15 cellular contexts compared by ENCODE assay signal in genomic region chr1:153763365-153764225, GRCh38. TPM values are rescaled to one million over a fixed set of nuclear protein-coding genes. Genes with fewer than 3 reads are reported as not detected.
DNase-seq lines count a peak whose midpoint lies in the region; ATAC-seq and TF ChIP-seq lines count a peak whose summit lies in the region.
"Had no signal": no experiment of that assay in that cellular context is flagged by ENCODE, and none has a peak within 500 bp of the region (broad histone marks: within the 10 kb centered on the region; RNA-seq: fewer than 3 reads in every experiment).

No MANE protein-coding gene starts in this region.

- intact Hi-C loops in breast epithelium (cut with DNase I; ENCODE audit: low total_unique reads) (no loop called here), mammary epithelial cell (cut with micrococcal nuclease) (no loop called here), heart right ventricle (cut with DNase I) (no loop called here), upper lobe of right lung (cut with DNase I) (no loop called here)

- peaks cover 8% of the 10 kb centered on the region for H3K4me1 Mint-ChIP-seq in nephron progenitor cell
- H3K4me1 Mint-ChIP-seq: activated naive CD8-positive, alpha-beta T cell treated with anti-CD3 and anti-CD28 coated beads, Interleukin-2, amount 10 ng/mL, durations not matched to agents 7 days and 5 days; nephron had no signal

- TF ChIP-seq POLR2A in breast epithelium (IDR thresholded peaks at IDR 0.05): no peak

- H3K4me3 ChIP-seq in breast epithelium (no peak overlapping the region), mammary epithelial cell (replicated peaks in 1 of 3; ENCODE audit: insufficient read depth in 1 of 3, low read depth in 2 of 3, low read length in 3 of 3) (no peak overlapping the region), heart right ventricle (no peak overlapping the region), upper lobe of right lung (no peak overlapping the region)
- H3K4me3 ChIP-seq: tibial nerve had no signal

- peak overlapping the region; percentile 60 to 79 for H3K27ac ChIP-seq in breast epithelium
- H3K27ac ChIP-seq in mammary epithelial cell (ENCODE audit: insufficient read depth, low read depth, low read length): no peak overlapping the region
- peak overlapping the region; percentile 39 to 87 (median 76) for H3K27ac ChIP-seq in heart right ventricle
- peak overlapping the region; percentile 47 for H3K27ac ChIP-seq in upper lobe of right lung

- no peak overlapping the region for H2AFZ ChIP-seq in mammary epithelial cell (ENCODE audit: low read depth, low read length)

- H3K79me2 ChIP-seq in mammary epithelial cell (ENCODE audit: insufficient read depth, low read length): no peaks in the 10 kb centered on the region

- CTCF ChIA-PET in mammary epithelial cell (lab: Charles Lee; ENCODE audit: low non-redundant PET): no interaction called here

- no peak overlapping the region for H3K4me2 ChIP-seq in mammary epithelial cell (ENCODE audit: insufficient read depth, low read depth, low read length)

- WGBS in mammary epithelial cell (ENCODE audit: low coverage, missing lambda C conversion rate): 62% methylated on average over 6 of the region's 7 CpGs
- 41 to 50% methylated on average over 7 of the region's 7 CpGs for WGBS in heart right ventricle, 2 donors

- no TSS peak for BruUV-seq in mammary epithelial cell (replicated peaks; lab: Mats Ljungman, UMichigan)

- peak; percentile 53 to 96 (median 86) for ATAC-seq in heart right ventricle
- peak; percentile 6 for ATAC-seq in upper lobe of right lung
- no peak for ATAC-seq in HG03280 (IDR thresholded peaks at IDR 0.05; ENCODE audit: unreplicated experiment)

- H3K4me1 ChIP-seq in breast epithelium (no peaks in the 10 kb centered on the region), mammary epithelial cell (ENCODE audit: insufficient read depth, low read length) (no peaks in the 10 kb centered on the region), heart right ventricle (peaks cover 0 to 29% (median 22%) of the 10 kb centered on the region in 9 donors), upper lobe of right lung (peaks cover 3% of the 10 kb centered on the region)

- H3K27me3 ChIP-seq in breast epithelium: no peaks in the 10 kb centered on the region
- H3K27me3 ChIP-seq in mammary epithelial cell (ENCODE audit: insufficient read depth, low read length): no peaks in the 10 kb centered on the region
- H3K27me3 ChIP-seq in heart right ventricle: no peaks in the 10 kb centered on the region
- no peaks in the 10 kb centered on the region for H3K27me3 ChIP-seq in upper lobe of right lung
- H3K27me3 ChIP-seq: tibial nerve had no signal

- no peaks in the 10 kb centered on the region for H3K9me3 ChIP-seq in breast epithelium
- H3K9me3 ChIP-seq in mammary epithelial cell (replicated peaks; ENCODE audit: insufficient read depth, low read length): no peaks in the 10 kb centered on the region
- H3K9me3 ChIP-seq in heart right ventricle: no peaks in the 10 kb centered on the region
- no peaks in the 10 kb centered on the region for H3K9me3 ChIP-seq in upper lobe of right lung
- H3K9me3 ChIP-seq: tibial nerve had no signal

- H3K27ac Mint-ChIP-seq in nephron progenitor cell: peak overlapping the region; percentile 94

- H4K20me1 ChIP-seq in mammary epithelial cell (ENCODE audit: insufficient read depth, low read length): no peaks in the 10 kb centered on the region

- peaks cover 5% of the 10 kb centered on the region for H3K36me3 ChIP-seq in breast epithelium
- H3K36me3 ChIP-seq in mammary epithelial cell (ENCODE audit: insufficient read depth, low read length): peaks cover 18% of the 10 kb centered on the region
- peaks cover 5 to 100% (median 53%) of the 10 kb centered on the region in 9 donors for H3K36me3 ChIP-seq in heart right ventricle
- H3K36me3 ChIP-seq in upper lobe of right lung: peaks cover 90% of the 10 kb centered on the region

- in situ Hi-C loops in mammary epithelial cell (cut with MboI; ENCODE audit: low sequenced_read_pairs in 2 of 2) (no loop called here), KBM-7 (cut with MboI; ENCODE audit: low pct_unique_long_range_greater_than_20kb, low sequenced_read_pairs) (no loop called here)

- DNase-seq in breast epithelium (ENCODE audit: low spot score in 2 of 2) (no peak), mammary epithelial cell (no peak), heart right ventricle (peak in 1 of 2 donors; percentile 56), nephron progenitor cell (no peak), upper lobe of right lung (no peak), KBM-7 (no peak), NCI-H226 (no peak)
- DNase-seq: activated CD8-positive, alpha-beta memory T cell treated with anti-CD3 and anti-CD28 coated beads, Interleukin-2, amount 50 U/mL, for 4 hours; activated naive CD8-positive, alpha-beta T cell treated with anti-CD3 and anti-CD28 coated beads, Interleukin-2, amount 10 ng/mL, durations not matched to agents 7 days and 5 days; Calu3; MM.1S; NCI-H2171 had no signal

- peaks cover 82% of the 10 kb centered on the region for H3K36me3 Mint-ChIP-seq in nephron progenitor cell (ENCODE audit: low read depth)

- dilution Hi-C loops in mammary epithelial cell (cut with HindIII; ENCODE audit: low sequenced_read_pairs): no loop called here

- no peak overlapping the region for H3K9ac ChIP-seq in mammary epithelial cell (ENCODE audit: insufficient read depth, low read length)

- H3K9me3 Mint-ChIP-seq in nephron progenitor cell: no peaks in the 10 kb centered on the region
- H3K9me3 Mint-ChIP-seq: activated naive CD8-positive, alpha-beta T cell treated with anti-CD3 and anti-CD28 coated beads, Interleukin-2, amount 10 ng/mL, durations not matched to agents 7 days and 5 days; nephron had no signal

- H3K27me3 Mint-ChIP-seq in nephron progenitor cell (ENCODE audit: low read depth, poor library complexity): no peaks in the 10 kb centered on the region
- H3K27me3 Mint-ChIP-seq: activated naive CD8-positive, alpha-beta T cell treated with anti-CD3 and anti-CD28 coated beads, Interleukin-2, amount 10 ng/mL, durations not matched to agents 7 days and 5 days had no signal

- no peak overlapping the region for H3K4me3 Mint-ChIP-seq in nephron progenitor cell
- H3K4me3 Mint-ChIP-seq: activated naive CD8-positive, alpha-beta T cell treated with anti-CD3 and anti-CD28 coated beads, Interleukin-2, amount 10 ng/mL, durations not matched to agents 7 days and 5 days; nephron had no signal

- TF ChIP-seq CTCF in breast epithelium (IDR thresholded peaks at IDR 0.05) (no peak), mammary epithelial cell (conservative IDR thresholded peaks at IDR 0.05 in 1 of 2, IDR thresholded peaks at IDR 0.05 in 1 of 2; ENCODE audit: extremely low read depth in 1 of 2, insufficient read depth in 1 of 2, low read depth in 1 of 2, low read length in 2 of 2) (no peak), heart right ventricle (IDR thresholded peaks at IDR 0.05) (no peak), nephron progenitor cell (IDR thresholded peaks at IDR 0.05) (no peak), upper lobe of right lung (IDR thresholded peaks at IDR 0.05) (no peak)

RNA-seq across cellular contexts. Expression of gene SLC27A3, which starts 11.6 kb away (rescaled TPM):
- total RNA-seq in breast epithelium: 10 to 100 TPM; 23.0 to 36.2 (median 31.5) TPM
- total RNA-seq in mammary epithelial cell: 10 to 100 TPM in 1 of 2 donors, 1 to 10 TPM in 1; 6.9 to 10.7 TPM
- polyA plus RNA-seq in mammary epithelial cell: 13.6 TPM
- 39.5 TPM for polyA minus RNA-seq in mammary epithelial cell
- total RNA-seq in heart right ventricle: 10 to 100 TPM in 2 of 10 donors, 1 to 10 TPM in 8; 5.9 to 16.0 (median 8.9) TPM
- polyA plus RNA-seq in heart right ventricle: 10 to 100 TPM; 26.7 to 43.8 TPM
- total RNA-seq in upper lobe of right lung: 105 TPM

RNA-seq across cellular contexts. Expression of gene INTS3, which starts 35.7 kb away (rescaled TPM):
- total RNA-seq in breast epithelium (10 to 100 TPM; 46.5 to 53.4 (median 51.7) TPM), mammary epithelial cell (10 to 100 TPM; 32.8 to 45.6 TPM), heart right ventricle (10 to 100 TPM; 25.4 to 32.8 (median 31.1) TPM), upper lobe of right lung (72.3 TPM)
- polyA plus RNA-seq in mammary epithelial cell (35.5 TPM), heart right ventricle (10 to 100 TPM; 30.8 to 46.1 TPM)
- 99.7 TPM for polyA minus RNA-seq in mammary epithelial cell
